ENCODE assay signal across 12 cellular contexts in the genomic region with DNA sequence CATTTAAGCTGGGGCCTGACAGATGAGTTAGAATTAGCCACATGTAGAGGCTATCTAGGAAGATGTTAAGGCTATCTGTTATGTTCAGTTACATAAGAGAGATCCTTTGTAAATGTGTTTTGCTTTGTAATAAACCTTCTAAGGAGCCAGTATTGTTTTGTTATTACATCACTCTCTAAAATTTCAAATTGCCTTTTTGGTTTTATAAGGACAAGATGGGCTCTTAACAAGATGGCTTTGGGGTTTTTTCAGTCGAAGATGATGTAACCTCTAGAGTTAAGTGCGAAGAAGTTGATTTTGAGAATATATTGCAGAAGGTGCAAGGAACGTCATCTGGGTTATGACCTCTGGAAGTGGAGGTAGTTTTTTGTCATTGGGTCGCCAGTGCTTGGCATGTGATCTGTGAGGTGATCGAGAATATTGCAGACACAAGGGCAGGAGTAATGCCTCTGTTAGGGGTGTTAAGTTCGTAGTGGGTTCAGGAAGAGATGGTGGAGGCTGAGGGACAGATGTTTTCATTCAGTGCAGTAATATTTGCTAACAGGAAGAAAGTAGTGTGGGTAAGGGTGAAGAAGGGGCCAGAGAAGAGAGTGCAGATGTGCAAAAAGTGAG. TPM values are rescaled to one million over a fixed set of nuclear protein-coding genes. Genes with fewer than 3 reads are reported as not detected.
A peak's percentile ranks its signal among the peaks of the same experiment; 100 is the strongest.
DNase-seq lines count a peak whose midpoint lies in the region; ATAC-seq, FAIRE-seq and TF ChIP-seq lines count a peak whose summit lies in the region.
"Had no signal": no experiment of that assay in that cellular context is flagged by ENCODE, and none has a peak within 500 bp of the region (broad histone marks: within the 10 kb centered on the region; RNA-seq: fewer than 3 reads in every experiment).

No MANE protein-coding gene starts in this region.

- H3K4me1 ChIP-seq in HepG2 (ENCODE audit: insufficient read depth, low read length) (peaks cover 62% of the 10 kb centered on the region), right lobe of liver (peaks cover 0 to 58% (median 2%) of the 10 kb centered on the region in 4 donors)

- CTCF ChIA-PET in HepG2 (lab: Yijun Ruan, JAX; ENCODE audit: low intra/inter-chr PET ratio, low total read pairs) = no interaction called here
- CTCF ChIA-PET in activated CD8-positive, alpha-beta T cell treated with anti-CD3 and anti-CD28 coated beads, Interleukin-2, amount 10 ng/mL, durations not matched to agents 7 days and 5 days (lab: Charles Lee) = interaction anchor here (1.5 to 1.8 kb wide), 2 partner anchors 8 to 12 kb away, joined by 3 to 5 read pairs; no protein-coding TSS in a partner anchor

- TF ChIP-seq EP300 in HepG2 (IDR thresholded peaks at IDR 0.05; ENCODE audit: low read depth in 2 of 2, low read length in 2 of 2) (no peak), HepG2 (CRISPR knock-in tag; IDR thresholded peaks at IDR 0.05; ENCODE audit: borderline replicate concordance) (no peak)

- H3K9me3 Mint-ChIP-seq in activated CD8-positive, alpha-beta T cell treated with anti-CD3 and anti-CD28 coated beads, Interleukin-2, amount 10 ng/mL, durations not matched to agents 7 days and 5 days (ENCODE audit: insufficient read depth) = no peaks in the 10 kb centered on the region

- TF ChIP-seq RAD21 in HepG2 (CRISPR knock-in tag; IDR thresholded peaks at IDR 0.05) = no peak

- H3K4me1 Mint-ChIP-seq in activated CD8-positive, alpha-beta T cell treated with anti-CD3 and anti-CD28 coated beads, Interleukin-2, amount 10 ng/mL, durations not matched to agents 7 days and 5 days (ENCODE audit: low read depth) = peaks cover 51% of the 10 kb centered on the region

- BruUV-seq in HepG2 (replicated peaks; lab: Mats Ljungman, UMichigan) = no TSS peak

- in situ Hi-C loops in HepG2 (cut with HindIII; ENCODE audit: extremely low pct_ligation_motif_present, low pct_unique_long_range_greater_than_20kb) = no loop called here

- DNase-seq in HepG2 (ENCODE audit: low spot score) (no peak), right lobe of liver (no peak), left ventricle myocardium superior (no peak), NCI-H2171 treated with DMSO at 0.1 percent for 48 hours (lab: John Stamatoyannopoulos, UW) (no peak), D721Med (ENCODE audit: insufficient read length, low spot score) (no peak)
- no peak for DNase-seq in activated CD8-positive, alpha-beta T cell treated with anti-CD3 and anti-CD28 coated beads, Interleukin-2, amount 10 ng/mL, durations not matched to agents 7 days and 5 days
- DNase-seq: NCI-H2081, nucleus accumbens, SHP77 had no signal

- FAIRE-seq in HepG2 (lab: Jason Lieb, UNC) = no peak
- no peak for FAIRE-seq in D721Med (lab: Jason Lieb, UNC)

- POLR2A ChIA-PET in HepG2 (lab: Yijun Ruan, JAX) = no interaction called here
- POLR2A ChIA-PET in activated CD8-positive, alpha-beta T cell treated with anti-CD3 and anti-CD28 coated beads, Interleukin-2, amount 10 ng/mL, durations not matched to agents 7 days and 5 days (lab: Charles Lee) = interaction anchor here (2.3 kb wide), 1 partner anchor 12 kb away, joined by 10 read pairs; no protein-coding TSS in a partner anchor

- H3K27me3 ChIP-seq in HepG2 (ENCODE audit: control insufficient read depth in 1 of 2, insufficient read depth in 2 of 2, low read length in 2 of 2) = no peaks in the 10 kb centered on the region
- no peaks in the 10 kb centered on the region for H3K27me3 ChIP-seq in right lobe of liver

- no peak overlapping the region for H2AFZ ChIP-seq in HepG2 (ENCODE audit: low read length)

- H4K20me1 ChIP-seq in HepG2 (ENCODE audit: insufficient read depth, low read length) = peaks cover 82% of the 10 kb centered on the region

- ATAC-seq in HepG2 = no peak
- ATAC-seq in right lobe of liver = no peak
- ATAC-seq in activated CD8-positive, alpha-beta T cell treated with anti-CD3 and anti-CD28 coated beads, Interleukin-2, amount 10 ng/mL, durations not matched to agents 7 days and 5 days = no peak
- peak; percentile 28 for ATAC-seq in left ventricle myocardium superior
- no peak for ATAC-seq in GM18870 (IDR thresholded peaks at IDR 0.05; ENCODE audit: unreplicated experiment)
- no peak for ATAC-seq in HG03159 (IDR thresholded peaks at IDR 0.05; ENCODE audit: unreplicated experiment)

- H3K27ac ChIP-seq in HepG2 (ENCODE audit: extremely low read length, insufficient read depth, low read length) = no peak overlapping the region
- H3K27ac ChIP-seq in right lobe of liver = no peak overlapping the region

- peaks cover 3 to 24% of the 10 kb centered on the region in 2 experiments; a peak in 4 of 5 replicates for H3K36me3 ChIP-seq in HepG2 (replicated peaks in 1 of 2; ENCODE audit: control insufficient read depth in 1 of 2, insufficient read depth in 2 of 2, low read length in 2 of 2)
- H3K36me3 ChIP-seq in right lobe of liver = no peaks in the 10 kb centered on the region

- peak overlapping the region; percentile 4 for H3K27ac Mint-ChIP-seq in activated CD8-positive, alpha-beta T cell treated with anti-CD3 and anti-CD28 coated beads, Interleukin-2, amount 10 ng/mL, durations not matched to agents 7 days and 5 days

- TF ChIP-seq POLR2A in HepG2 (IDR thresholded peaks at IDR 0.05; ENCODE audit: insufficient read depth in 1 of 2, low read depth in 2 of 2, low read length in 2 of 2) (0 out of 4 replicates have a peak, but pooled peaks of 1 of the 2 experiments have one; percentile 20), right lobe of liver (IDR thresholded peaks at IDR 0.05) (no peak)

- no peak overlapping the region for H3K4me2 ChIP-seq in HepG2 (ENCODE audit: low read depth, low read length)

- peaks cover 36% of the 10 kb centered on the region for H3K36me3 Mint-ChIP-seq in activated CD8-positive, alpha-beta T cell treated with anti-CD3 and anti-CD28 coated beads, Interleukin-2, amount 10 ng/mL, durations not matched to agents 7 days and 5 days (ENCODE audit: low read depth)

- H3K79me2 ChIP-seq in HepG2 (ENCODE audit: insufficient read depth, low read length) = peaks cover 97% of the 10 kb centered on the region

- H3K9ac ChIP-seq in HepG2 (ENCODE audit: insufficient read depth, low read depth, low read length) = no peak overlapping the region

- H3K9me3 ChIP-seq in HepG2 (ENCODE audit: low read length) = no peaks in the 10 kb centered on the region
- no peaks in the 10 kb centered on the region for H3K9me3 ChIP-seq in right lobe of liver
- H3K9me3 ChIP-seq: HAP-1 had no signal

- no peaks in the 10 kb centered on the region for H3K27me3 Mint-ChIP-seq in activated CD8-positive, alpha-beta T cell treated with anti-CD3 and anti-CD28 coated beads, Interleukin-2, amount 10 ng/mL, durations not matched to agents 7 days and 5 days (ENCODE audit: low read depth)

- intact Hi-C loops in HepG2 (cut with micrococcal nuclease; ENCODE audit: unreplicated experiment) (no loop called here), right lobe of liver (cut with DNase I) (no loop called here), left ventricle myocardium superior (cut with micrococcal nuclease) (no loop called here)

- no peak overlapping the region for H3K4me3 ChIP-seq in HepG2 (replicated peaks in 1 of 3; ENCODE audit: insufficient read depth in 1 of 3, low read depth in 2 of 3, low read length in 3 of 3)
- H3K4me3 ChIP-seq in right lobe of liver = no peak overlapping the region
- H3K4me3 ChIP-seq: HAP-1 had no signal

- 93% methylated on average over 6 of the region's 6 CpGs for WGBS in HepG2 (ENCODE audit: low lambda C conversion rate)
- WGBS in right lobe of liver (ENCODE audit: insufficient coverage, low coverage, low lambda C conversion rate, missing lambda C conversion rate) = 61% methylated on average over 6 of the region's 6 CpGs

- TF ChIP-seq CTCF in HepG2 (CRISPR knock-in tag; IDR thresholded peaks at IDR 0.05) (no peak), right lobe of liver (IDR thresholded peaks at IDR 0.05) (no peak), D721Med (IDR thresholded peaks at IDR 0.05; ENCODE audit: insufficient read depth, missing control alignments) (no peak)

- H3K4me3 Mint-ChIP-seq in activated CD8-positive, alpha-beta T cell treated with anti-CD3 and anti-CD28 coated beads, Interleukin-2, amount 10 ng/mL, durations not matched to agents 7 days and 5 days = no peak overlapping the region

TF ChIP-seq in HepG2, 621 proteins besides CTCF, POLR2A, EP300 and RAD21 (continues in another document):
- peak; percentile 27 for TF ChIP-seq RBM22 (optimal IDR thresholded peaks at IDR 0.05; ENCODE audit: low read length)

RNA-seq across cellular contexts. Expression of a gene that starts 12.7 kb away (rescaled TPM):
- 83.6 and 109 TPM in 2 replicates for total RNA-seq in HepG2 (2016; rRNA removed; fragmentation: Illumina TruSeq; extraction: Trizol)
- 79.6 and 86.8 TPM in 2 replicates for total RNA-seq in HepG2 (2016; cell fraction: cytosol; rRNA removed; fragmentation: Illumina TruSeq; extraction: Trizol; ENCODE audit: low read depth)
- 89.2 and 94.7 TPM in 2 replicates for total RNA-seq in HepG2 (2016; cell fraction: insoluble cytoplasmic fraction; rRNA removed; fragmentation: Illumina TruSeq; extraction: Trizol)
- 169 and 188 TPM in 2 replicates for total RNA-seq in HepG2 (2016; cell fraction: membrane; rRNA removed; fragmentation: Illumina TruSeq; extraction: Trizol)
- total RNA-seq in HepG2 (2016; cell fraction: nucleus; rRNA removed; fragmentation: Illumina TruSeq; extraction: Trizol) = 40.2 and 49.9 TPM in 2 replicates
- 62.4 and 77.0 TPM in 2 replicates for polyA plus RNA-seq in HepG2 (2011; rRNA removed)
- 52.2 and 64.2 TPM in 2 replicates for polyA plus RNA-seq in HepG2 (2011; cell fraction: cytosol; rRNA removed)
- 37.8 and 45.4 TPM in 2 replicates for polyA plus RNA-seq in HepG2 (2011; cell fraction: nucleus; rRNA removed)
- 77.5 and 77.9 TPM in 2 replicates for polyA plus RNA-seq in HepG2 (2012)
- polyA plus RNA-seq in HepG2 (2016; cell fraction: cytosol; fragmentation: Illumina TruSeq; extraction: Trizol; ENCODE audit: low read depth) = 124 and 135 TPM in 2 replicates
- 149 and 181 TPM in 2 replicates for polyA plus RNA-seq in HepG2 (2016; cell fraction: insoluble cytoplasmic fraction; fragmentation: Illumina TruSeq; extraction: Trizol; ENCODE audit: low read depth)
- polyA plus RNA-seq in HepG2 (2016; cell fraction: membrane; fragmentation: Illumina TruSeq; extraction: Trizol; ENCODE audit: low read depth) = 172 and 199 TPM in 2 replicates
- polyA plus RNA-seq in HepG2 (2016; cell fraction: nucleus; fragmentation: Illumina TruSeq; extraction: Trizol; ENCODE audit: insufficient read depth, low read depth) = 67.0 and 73.1 TPM in 2 replicates
- polyA minus RNA-seq in HepG2 (2011; rRNA and poly(A)+ RNA removed; ENCODE audit: low replicate concordance) = 166 and 255 TPM in 2 replicates
- polyA minus RNA-seq in HepG2 (2011; cell fraction: cytosol; rRNA and poly(A)+ RNA removed) = 61.4 and 69.0 TPM in 2 replicates
- 87.8 and 114 TPM in 2 replicates for polyA minus RNA-seq in HepG2 (2011; cell fraction: nucleus; rRNA and poly(A)+ RNA removed)
- 10 to 100 TPM; 32.1 to 61.9 (median 50.4) TPM for total RNA-seq in right lobe of liver
- total RNA-seq in activated CD8-positive, alpha-beta T cell treated with anti-CD3 and anti-CD28 coated beads, Interleukin-2, amount 10 ng/mL, durations not matched to agents 7 days and 5 days = 100 to 1,000 TPM; 133 to 139 TPM
- 66.6 TPM for total RNA-seq in left ventricle myocardium superior
